10 cellular contexts compared by ENCODE assay signal in the genomic region with DNA sequence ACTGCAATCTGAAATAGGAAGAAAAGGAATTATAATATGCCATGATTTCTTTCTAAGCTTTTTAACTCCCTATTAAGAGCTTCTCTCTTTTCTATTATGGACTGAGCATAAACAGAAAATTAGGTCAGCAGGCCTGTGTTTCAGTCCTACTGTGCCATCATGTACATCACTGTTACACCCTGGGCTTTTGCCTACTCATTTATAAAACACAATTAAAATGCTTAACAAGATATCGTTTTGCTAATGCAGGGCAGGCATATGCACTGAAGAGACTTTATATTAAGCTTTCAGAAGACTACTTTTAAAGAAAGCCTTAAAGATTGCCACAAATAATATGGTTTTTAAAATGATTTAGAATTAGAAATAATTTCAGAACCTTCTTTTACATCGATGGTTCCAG. TPM values are rescaled to one million over a fixed set of nuclear protein-coding genes. Genes with fewer than 3 reads are reported as not detected.
DNase-seq lines count a peak whose midpoint lies in the region; ATAC-seq, FAIRE-seq and TF ChIP-seq lines count a peak whose summit lies in the region.
"Had no signal": no experiment of that assay in that cellular context is flagged by ENCODE, and none has a peak within 500 bp of the region (broad histone marks: within the 10 kb centered on the region; RNA-seq: fewer than 3 reads in every experiment).

No MANE protein-coding gene starts in this region.

- H3K36me3 ChIP-seq in HepG2 (replicated peaks in 1 of 2; ENCODE audit: control insufficient read depth in 1 of 2, insufficient read depth in 2 of 2, low read length in 2 of 2) (no peaks in the 10 kb centered on the region), right lobe of liver (no peaks in the 10 kb centered on the region), mammary epithelial cell (ENCODE audit: insufficient read depth, low read length) (no peaks in the 10 kb centered on the region), muscle layer of colon (ENCODE audit: insufficient read depth, low read length) (peaks cover 4% of the 10 kb centered on the region)
- H3K36me3 ChIP-seq: left lung, Peyer's patch had no signal

- H2AFZ ChIP-seq in HepG2 (ENCODE audit: low read length) (peak overlapping the region; percentile 70), mammary epithelial cell (ENCODE audit: low read depth, low read length) (no peak overlapping the region)

- CTCF ChIA-PET in HepG2 (lab: Yijun Ruan, JAX; ENCODE audit: low intra/inter-chr PET ratio, low total read pairs) (no interaction called here), mammary epithelial cell (lab: Charles Lee; ENCODE audit: low non-redundant PET) (interaction anchor here (0.6 to 0.8 kb wide), 3 partner anchors 64 to 183 kb away, joined by 3 to 6 read pairs (median 3); no protein-coding TSS in a partner anchor)

- no peaks in the 10 kb centered on the region for H3K9me3 ChIP-seq in HepG2 (ENCODE audit: low read length)
- H3K9me3 ChIP-seq in right lobe of liver, result no peaks in the 10 kb centered on the region
- no peaks in the 10 kb centered on the region for H3K9me3 ChIP-seq in mammary epithelial cell (replicated peaks; ENCODE audit: insufficient read depth, low read length)
- H3K9me3 ChIP-seq in muscle layer of colon (ENCODE audit: low read length), result no peaks in the 10 kb centered on the region
- H3K9me3 ChIP-seq: left lung, Peyer's patch had no signal

- BruUV-seq in HepG2 (replicated peaks; lab: Mats Ljungman, UMichigan), result no TSS peak
- BruUV-seq in mammary epithelial cell (replicated peaks; lab: Mats Ljungman, UMichigan), result no TSS peak

- DNase-seq in HepG2 (ENCODE audit: low spot score) (no peak), right lobe of liver (no peak), mammary epithelial cell (no peak), kidney glomerular epithelial cell (lab: John Stamatoyannopoulos, UW) (no peak), NCI-H526 treated with DMSO at 0.1 percent for 48 hours (lab: John Stamatoyannopoulos, UW) (no peak), NCI-H1105 (lab: John Stamatoyannopoulos, UW) (no peak)

- TF ChIP-seq EP300 in HepG2 (IDR thresholded peaks at IDR 0.05; ENCODE audit: low read depth in 2 of 2, low read length in 2 of 2) (no peak), HepG2 (CRISPR knock-in tag; IDR thresholded peaks at IDR 0.05; ENCODE audit: borderline replicate concordance) (no peak)

- H3K79me2 ChIP-seq in HepG2 (ENCODE audit: insufficient read depth, low read length), result no peaks in the 10 kb centered on the region
- H3K79me2 ChIP-seq in mammary epithelial cell (ENCODE audit: insufficient read depth, low read length), result peaks cover 5% of the 10 kb centered on the region

- H3K4me1 ChIP-seq in HepG2 (ENCODE audit: insufficient read depth, low read length) (peaks cover 15% of the 10 kb centered on the region), right lobe of liver (peaks cover 0 to 4% (median 3%) of the 10 kb centered on the region in 4 donors), mammary epithelial cell (ENCODE audit: insufficient read depth, low read length) (peaks cover 7% of the 10 kb centered on the region), muscle layer of colon (ENCODE audit: insufficient read depth, low read length) (peaks cover 8% of the 10 kb centered on the region)

- H3K27me3 ChIP-seq in HepG2 (ENCODE audit: control insufficient read depth in 1 of 2, insufficient read depth in 2 of 2, low read length in 2 of 2) (no peaks in the 10 kb centered on the region; a peak in 1 of 5 replicates), right lobe of liver (no peaks in the 10 kb centered on the region), mammary epithelial cell (ENCODE audit: insufficient read depth, low read length) (no peaks in the 10 kb centered on the region), muscle layer of colon (ENCODE audit: control insufficient read depth in 1 of 2, insufficient read depth in 2 of 2, low read length in 2 of 2) (no peaks in the 10 kb centered on the region)
- H3K27me3 ChIP-seq: left lung, Peyer's patch had no signal

- no peak overlapping the region for H3K9ac ChIP-seq in HepG2 (ENCODE audit: insufficient read depth, low read depth, low read length)
- no peak overlapping the region for H3K9ac ChIP-seq in mammary epithelial cell (ENCODE audit: insufficient read depth, low read length)
- H3K9ac ChIP-seq in muscle layer of colon (ENCODE audit: low read length), result no peak overlapping the region

- 1% methylated on average over 2 of the region's 2 CpGs for WGBS in HepG2 (ENCODE audit: low lambda C conversion rate)
- 77% methylated on average over 2 of the region's 2 CpGs for WGBS in right lobe of liver (ENCODE audit: insufficient coverage, low coverage, low lambda C conversion rate, missing lambda C conversion rate)
- WGBS in mammary epithelial cell (ENCODE audit: low coverage, missing lambda C conversion rate), result 75% methylated on average over 2 of the region's 2 CpGs

- H3K4me2 ChIP-seq in HepG2 (ENCODE audit: low read depth, low read length), result peak overlapping the region; percentile 78
- H3K4me2 ChIP-seq in mammary epithelial cell (ENCODE audit: insufficient read depth, low read depth, low read length), result peak overlapping the region; percentile 53

- no peak overlapping the region for H3K27ac ChIP-seq in HepG2 (ENCODE audit: extremely low read length, insufficient read depth, low read length)
- peak overlapping the region in 1 of 3 donors; percentile 17 for H3K27ac ChIP-seq in right lobe of liver
- peak overlapping the region; percentile 54 for H3K27ac ChIP-seq in mammary epithelial cell (ENCODE audit: insufficient read depth, low read depth, low read length)
- peak overlapping the region; percentile 71 for H3K27ac ChIP-seq in muscle layer of colon (ENCODE audit: low read depth, low read length)

- POLR2A ChIA-PET in HepG2 (lab: Yijun Ruan, JAX), result interaction anchor here (1.0 to 2.3 kb wide), 4 partner anchors 13 to 191 kb away, joined by 3 to 7 read pairs (median 6); a partner anchor contains a TSS

- FAIRE-seq in HepG2 (lab: Jason Lieb, UNC), result no peak

- in situ Hi-C loops in HepG2 (cut with HindIII; ENCODE audit: extremely low pct_ligation_motif_present, low pct_unique_long_range_greater_than_20kb), result no loop called here
- in situ Hi-C loops in mammary epithelial cell (cut with MboI; ENCODE audit: low sequenced_read_pairs in 2 of 2), result no loop called here

- TF ChIP-seq POLR2A in HepG2 (IDR thresholded peaks at IDR 0.05; ENCODE audit: insufficient read depth in 1 of 2, low read depth in 2 of 2, low read length in 2 of 2) (no peak), right lobe of liver (IDR thresholded peaks at IDR 0.05) (no peak)

- no peak for TF ChIP-seq CTCF in HepG2 (CRISPR knock-in tag; IDR thresholded peaks at IDR 0.05)
- no peak for TF ChIP-seq CTCF in right lobe of liver (IDR thresholded peaks at IDR 0.05)
- TF ChIP-seq CTCF in mammary epithelial cell (conservative IDR thresholded peaks at IDR 0.05 in 1 of 2, IDR thresholded peaks at IDR 0.05 in 1 of 2; ENCODE audit: extremely low read depth in 1 of 2, insufficient read depth in 1 of 2, low read depth in 1 of 2, low read length in 2 of 2), result no peak

- H3K4me3 ChIP-seq in HepG2 (replicated peaks in 1 of 3; ENCODE audit: insufficient read depth in 1 of 3, low read depth in 2 of 3, low read length in 3 of 3) (peak overlapping the region in 2 of 3 experiments; percentile 24 to 40; a peak in 2 of 6 replicates), right lobe of liver (no peak overlapping the region), mammary epithelial cell (replicated peaks in 1 of 3; ENCODE audit: insufficient read depth in 1 of 3, low read depth in 2 of 3, low read length in 3 of 3) (peak overlapping the region in 1 of 3 experiments; percentile 31), muscle layer of colon (ENCODE audit: low read depth in 1 of 2, low read length in 2 of 2) (peak overlapping the region; percentile 22 to 37)

- dilution Hi-C loops in mammary epithelial cell (cut with HindIII; ENCODE audit: low sequenced_read_pairs), result no loop called here

- ATAC-seq in HepG2 (no peak), right lobe of liver (no peak), GM21717 (IDR thresholded peaks at IDR 0.05; ENCODE audit: unreplicated experiment) (no peak)

- H4K20me1 ChIP-seq in HepG2 (ENCODE audit: insufficient read depth, low read length), result no peaks in the 10 kb centered on the region
- H4K20me1 ChIP-seq in mammary epithelial cell (ENCODE audit: insufficient read depth, low read length), result no peaks in the 10 kb centered on the region

- intact Hi-C loops in HepG2 (cut with micrococcal nuclease; ENCODE audit: unreplicated experiment) (loop anchor here (2.0 kb wide), 2 partner anchors 183 to 191 kb away; a partner anchor contains a TSS), right lobe of liver (cut with DNase I) (no loop called here), mammary epithelial cell (cut with micrococcal nuclease) (loop anchor here (1.0 to 5.0 kb wide), 4 partner anchors 27 to 191 kb away; a partner anchor contains a TSS)

- TF ChIP-seq RAD21 in HepG2 (CRISPR knock-in tag; IDR thresholded peaks at IDR 0.05), result no peak

RNA-seq across cellular contexts. Expression of a gene that starts 0.8 kb away (rescaled TPM):
- total RNA-seq in HepG2 (2016; rRNA removed; fragmentation: Illumina TruSeq; extraction: Trizol) (1.7 and 2.1 TPM in 2 replicates), right lobe of liver (1 to 10 TPM in 1 of 6 experiments, under 1 TPM in 5; 0.25 to 1.1 (median 0.65) TPM), mammary epithelial cell (10 to 100 TPM in 1 of 2 donors, 1 to 10 TPM in 1; 4.3 to 13.0 TPM)
- total RNA-seq in HepG2 (2016; cell fraction: cytosol; rRNA removed; fragmentation: Illumina TruSeq; extraction: Trizol; ENCODE audit: low read depth), result 0.18 and 0.20 TPM in 2 replicates
- total RNA-seq in HepG2 (2016; cell fraction: insoluble cytoplasmic fraction; rRNA removed; fragmentation: Illumina TruSeq; extraction: Trizol), result 1.5 and 2.4 TPM in 2 replicates
- 0.90 TPM in 2 replicates for total RNA-seq in HepG2 (2016; cell fraction: membrane; rRNA removed; fragmentation: Illumina TruSeq; extraction: Trizol)
- total RNA-seq in HepG2 (2016; cell fraction: nucleus; rRNA removed; fragmentation: Illumina TruSeq; extraction: Trizol), result 1.0 and 1.2 TPM in 2 replicates
- polyA plus RNA-seq in HepG2 (2011; rRNA removed) (0.29 and 0.32 TPM in 2 replicates), mammary epithelial cell (2.6 TPM)
- 0.17 and 0.35 TPM in 2 replicates for polyA plus RNA-seq in HepG2 (2011; cell fraction: cytosol; rRNA removed)
- 0.18 and 0.29 TPM in 2 replicates for polyA plus RNA-seq in HepG2 (2011; cell fraction: nucleus; rRNA removed)
- 1.0 and 1.5 TPM in 2 replicates for polyA plus RNA-seq in HepG2 (2012)
- polyA plus RNA-seq in HepG2 (2016; cell fraction: cytosol; fragmentation: Illumina TruSeq; extraction: Trizol; ENCODE audit: low read depth), result 0.08 and 0.09 TPM in 2 replicates
- polyA plus RNA-seq in HepG2 (2016; cell fraction: insoluble cytoplasmic fraction; fragmentation: Illumina TruSeq; extraction: Trizol; ENCODE audit: low read depth), result 1.3 and 1.6 TPM in 2 replicates
- polyA plus RNA-seq in HepG2 (2016; cell fraction: membrane; fragmentation: Illumina TruSeq; extraction: Trizol; ENCODE audit: low read depth), result 0.26 and 0.31 TPM in 2 replicates
- polyA plus RNA-seq in HepG2 (2016; cell fraction: nucleus; fragmentation: Illumina TruSeq; extraction: Trizol; ENCODE audit: insufficient read depth, low read depth), result 0.57 and 1.1 TPM in 2 replicates
- polyA minus RNA-seq in HepG2 (2011; rRNA and poly(A)+ RNA removed; ENCODE audit: low replicate concordance), result 0.24 and 0.77 TPM in 2 replicates
- 0.79 and 0.89 TPM in 2 replicates for polyA minus RNA-seq in HepG2 (2011; cell fraction: cytosol; rRNA and poly(A)+ RNA removed)
- 2.3 and 4.0 TPM in 2 replicates for polyA minus RNA-seq in HepG2 (2011; cell fraction: nucleus; rRNA and poly(A)+ RNA removed)
- polyA minus RNA-seq in mammary epithelial cell, result 1.0 TPM

Comparison
In these comparisons a context has a peak if more than half of its experiments do, and no peak if none do; other contexts are left out.
1. H3K4me3 ChIP-seq: peak in HepG2 (2 of 3) and muscle layer of colon (2 of 2); none in right lobe of liver (0 of 3).
2. intact Hi-C loops: an anchor here in HepG2 (2.0 kb wide) and mammary epithelial cell (1.0 to 5.0 kb wide); none called in right lobe of liver.